In the genomic region with DNA sequence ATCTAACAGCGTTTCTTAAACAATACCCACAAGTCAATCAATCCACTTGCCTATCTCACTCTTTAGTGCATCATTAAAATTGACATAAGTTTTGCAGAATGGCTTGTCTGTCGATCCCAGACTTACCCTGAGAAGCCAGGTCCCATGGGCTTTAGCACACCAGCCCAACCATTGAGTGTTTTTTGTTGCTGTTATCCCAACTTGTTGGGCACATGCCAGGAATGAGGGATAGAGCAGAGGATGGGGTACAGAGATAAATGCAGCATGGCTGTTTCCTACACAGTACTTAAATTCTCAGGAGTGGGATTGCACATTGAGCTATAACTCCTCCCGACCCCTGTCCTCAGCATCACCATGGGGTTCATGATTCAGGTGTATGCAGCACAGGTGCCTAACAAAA, we compare ENCODE assay signal across 22 cellular contexts.
"Had no signal": no experiment of that assay in that cellular context is flagged by ENCODE, and none has a peak within 500 bp of the region (broad histone marks: within the 10 kb centered on the region; RNA-seq: fewer than 3 reads in every experiment).

No MANE protein-coding gene starts in this region.

- H3K36me3 ChIP-seq: neutrophil, upper lobe of right lung, uterus had no signal

- ATAC-seq: heart right ventricle; left cardiac atrium; left lung; mucosa of descending colon; pancreas; right lobe of liver; stimulated activated naive B cell treated with anti-CD40 and anti-IgM and Interleukin-4, amounts not matched to agents 10 μg/mL and 1 μg/mL and 100 μg/mL, for 72 hours; upper lobe of right lung had no signal

- H3K4me3 ChIP-seq: esophagus squamous epithelium, heart right ventricle, left lung, mucosa of descending colon, pancreas, right lobe of liver, suprapubic skin, transverse colon, upper lobe of right lung, uterus had no signal

- H3K27ac ChIP-seq: esophagus squamous epithelium, heart right ventricle, left lung, neutrophil, pancreas, right lobe of liver, suprapubic skin, transverse colon, upper lobe of right lung, uterus had no signal

- H3K27me3 ChIP-seq: esophagus squamous epithelium, heart right ventricle, left lung, pancreas, right lobe of liver, suprapubic skin, transverse colon, upper lobe of right lung, uterus had no signal

- H3K4me1 ChIP-seq: esophagus squamous epithelium, heart right ventricle, left lung, right lobe of liver, suprapubic skin, transverse colon, upper lobe of right lung, uterus had no signal

- DNase-seq: dermis blood vessel endothelial cell; effector memory CD4-positive, alpha-beta T cell; esophagus squamous epithelium; foreskin melanocyte; glutamatergic neuron; heart right ventricle; hippocampal formation; left cardiac atrium; left lung; mesenchymal stem cell; mucosa of descending colon; naive B cell; pancreas; right lobe of liver; stimulated activated CD4-positive, alpha-beta T cell treated with anti-CD3 and anti-CD28 coated beads, Interleukin-15, amount 100 ng/mL, for 24 hours; stimulated activated CD4-positive, alpha-beta T cell treated with anti-CD3 and anti-CD28 coated beads, Interleukin-2, amount 100 ng/mL, for 48 hours; stimulated activated naive B cell treated with anti-CD40 and anti-IgM and Interleukin-4, amounts not matched to agents 10 μg/mL and 1 μg/mL and 100 μg/mL, for 72 hours; transverse colon; upper lobe of right lung; uterus had no signal

- H3K9me3 ChIP-seq: mucosa of descending colon, neutrophil, pancreas, suprapubic skin, transverse colon, upper lobe of right lung, uterus had no signal
